Comparison of ENCODE assay signal across 1 cellular context in genomic region chr2:189217041-189217440, GRCh38.
TF ChIP-seq lines count a peak whose summit lies in the region.

No MANE protein-coding gene starts in this region.

TF ChIP-seq in H1, 55 proteins besides CTCF, POLR2A, EP300 and RAD21:
- no peak for TF ChIP-seq POU5F1 (IDR thresholded peaks at IDR 0.05; ENCODE audit: low read depth, low read length)
- TF ChIP-seq USF2 (IDR thresholded peaks at IDR 0.05; ENCODE audit: low read length) = no peak
- no peak for TF ChIP-seq SIX5 (IDR thresholded peaks at IDR 0.05; ENCODE audit: low read depth, low read length)
- no peak for TF ChIP-seq ZNF274 (IDR thresholded peaks at IDR 0.05; ENCODE audit: borderline replicate concordance, extremely low read depth, low read length)
- TF ChIP-seq SAP30 (IDR thresholded peaks at IDR 0.05; ENCODE audit: insufficient read depth, insufficient replicate concordance, low read length) = no peak
- no peak for TF ChIP-seq SIN3A (conservative IDR thresholded peaks at IDR 0.05 in 1 of 2, IDR thresholded peaks at IDR 0.05 in 1 of 2; ENCODE audit: low read depth in 1 of 2, low read length in 2 of 2)
- TF ChIP-seq GTF2F1 (IDR thresholded peaks at IDR 0.05; ENCODE audit: borderline replicate concordance, low read depth, low read length) = no peak
- TF ChIP-seq CBX8 (IDR thresholded peaks at IDR 0.05; ENCODE audit: borderline replicate concordance, low read depth, low read length) = no peak
- TF ChIP-seq KDM1A (IDR thresholded peaks at IDR 0.05; ENCODE audit: borderline replicate concordance, low read length) = no peak
- no peak for TF ChIP-seq ATF2 (IDR thresholded peaks at IDR 0.05; ENCODE audit: low read length)
- TF ChIP-seq CBX5 (IDR thresholded peaks at IDR 0.05; ENCODE audit: low read depth, low read length) = no peak
- TF ChIP-seq, protein P1, sequence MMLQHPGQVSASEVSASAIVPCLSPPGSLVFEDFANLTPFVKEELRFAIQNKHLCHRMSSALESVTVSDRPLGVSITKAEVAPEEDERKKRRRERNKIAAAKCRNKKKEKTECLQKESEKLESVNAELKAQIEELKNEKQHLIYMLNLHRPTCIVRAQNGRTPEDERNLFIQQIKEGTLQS (IDR thresholded peaks at IDR 0.05; ENCODE audit: insufficient read depth, low read depth, low read length) = no peak
- no peak for TF ChIP-seq SIRT6 (IDR thresholded peaks at IDR 0.05; ENCODE audit: low read length)
- TF ChIP-seq FOSL1 (IDR thresholded peaks at IDR 0.05; ENCODE audit: insufficient read depth, low read depth, low read length) = no peak
